23 cellular contexts compared by ENCODE assay signal in the genomic region with DNA sequence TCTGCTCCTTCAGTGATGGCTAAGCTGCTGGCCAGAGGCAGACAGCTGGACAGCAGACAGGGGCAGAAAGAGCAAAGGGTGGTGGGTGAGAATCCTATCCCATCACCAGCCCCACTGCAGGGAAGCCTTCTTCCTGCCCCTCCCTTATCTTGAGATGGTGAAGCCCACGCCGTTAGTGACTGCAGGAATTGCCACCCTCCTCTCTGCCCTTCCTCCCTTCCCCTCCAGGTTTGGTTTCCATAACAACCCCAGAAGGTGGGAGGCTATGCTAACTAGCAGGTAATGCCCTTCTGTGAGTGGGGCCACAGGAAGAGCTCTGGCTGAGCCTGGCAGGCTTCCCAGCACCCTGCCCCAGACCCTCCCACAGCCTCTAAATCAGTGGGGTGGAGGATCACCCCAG. TPM values are rescaled to one million over a fixed set of nuclear protein-coding genes. Genes with fewer than 3 reads are reported as not detected.
"Had no signal": no experiment of that assay in that cellular context is flagged by ENCODE, and none has a peak within 500 bp of the region (broad histone marks: within the 10 kb centered on the region; RNA-seq: fewer than 3 reads in every experiment).

No MANE protein-coding gene starts in this region.

- ATAC-seq: activated CD8-positive, alpha-beta memory T cell treated with anti-CD3 and anti-CD28 coated beads, Interleukin-2, amount 10 ng/mL, durations not matched to agents 7 days and 5 days; activated CD8-positive, alpha-beta T cell treated with anti-CD3 and anti-CD28 coated beads, Interleukin-2, amount 10 ng/mL, durations not matched to agents 7 days and 5 days; activated naive CD8-positive, alpha-beta T cell treated with anti-CD3 and anti-CD28 coated beads, Interleukin-2, amount 50 U/mL, for 24 hours; left colon; lower lobe of right lung had no signal

- H3K4me1 Mint-ChIP-seq: activated B cell treated with CpG ODN at 0.5 μM for 24 hours; activated CD8-positive, alpha-beta memory T cell treated with anti-CD3 and anti-CD28 coated beads, Interleukin-2, amount 10 ng/mL, durations not matched to agents 7 days and 5 days; activated naive CD4-positive, alpha-beta T cell treated with anti-CD3 and anti-CD28 coated beads, Interleukin-2, amount 50 U/mL, for 24 hours; activated naive CD8-positive, alpha-beta T cell treated with anti-CD3 and anti-CD28 coated beads, Interleukin-2, amount 50 U/mL, for 24 hours; stimulated activated memory B cell treated with anti-CD40 and anti-IgM and Interleukin-4, amounts not matched to agents 10 μg/mL and 1 μg/mL and 100 μg/mL, for 72 hours had no signal

- H3K9me3 Mint-ChIP-seq: activated B cell treated with CpG ODN at 0.5 μM for 24 hours; activated naive CD4-positive, alpha-beta T cell treated with anti-CD3 and anti-CD28 coated beads, Interleukin-2, amount 50 U/mL, for 24 hours; activated naive CD8-positive, alpha-beta T cell treated with anti-CD3 and anti-CD28 coated beads, Interleukin-2, amount 50 U/mL, for 24 hours; activated T-helper 2 cell treated with anti-CD3 and anti-CD28 coated beads, Interferon-gamma antibody, Interleukin-2, Interleukin-4, amounts not matched to agents 10 μg/mL and 5 μg/mL and 100 μg/mL, durations not matched to agents 14 hours and 24 hours and 36 hours; natural killer cell treated with Interleukin-12 subunit alpha and Interleukin-12 subunit beta and Interleukin-15 and Interleukin-18, amount 100 ng/mL, for 72 hours; stimulated activated memory B cell treated with anti-CD40 and anti-IgM and Interleukin-4, amounts not matched to agents 10 μg/mL and 1 μg/mL and 100 μg/mL, for 72 hours had no signal

- DNase-seq: activated B cell treated with CpG ODN at 0.5 μM for 24 hours; activated CD8-positive, alpha-beta memory T cell treated with anti-CD3 and anti-CD28 coated beads, Interleukin-2, amount 10 ng/mL, durations not matched to agents 7 days and 5 days; activated CD8-positive, alpha-beta T cell treated with anti-CD3 and anti-CD28 coated beads, Interleukin-2, amount 10 ng/mL, durations not matched to agents 7 days and 5 days; activated naive CD8-positive, alpha-beta T cell treated with anti-CD3 and anti-CD28 coated beads, Interleukin-2, amount 50 U/mL, for 24 hours; activated T-cell treated with anti-CD3 and anti-CD28 coated beads, Interleukin-2, amount 50 U/mL, for 48 hours; colonic mucosa; effector CD8-positive, alpha-beta T cell; esophagus squamous epithelium; foreskin melanocyte; left colon; lower lobe of right lung; mesenchymal stem cell; small intestine; stimulated activated CD4-positive, alpha-beta T cell treated with anti-CD3 and anti-CD28 coated beads, Interleukin-1b, Interleukin-23, amount 100 ng/mL, for 48 hours; stimulated activated CD4-positive, alpha-beta T cell treated with anti-CD3 and anti-CD28 coated beads, Interleukin-4, amount 100 ng/mL, for 4 hours; stimulated activated CD8-positive, alpha-beta memory T cell treated with anti-CD3 and anti-CD28 coated beads, Interleukin-4, amount 100 ng/mL, for 48 hours; stomach; T-helper 2 cell had no signal

- H3K27me3 Mint-ChIP-seq: activated B cell treated with CpG ODN at 0.5 μM for 24 hours; activated naive CD4-positive, alpha-beta T cell treated with anti-CD3 and anti-CD28 coated beads, Interleukin-2, amount 50 U/mL, for 24 hours had no signal

- H3K4me3 Mint-ChIP-seq: activated B cell treated with CpG ODN at 0.5 μM for 24 hours; activated CD8-positive, alpha-beta memory T cell treated with anti-CD3 and anti-CD28 coated beads, Interleukin-2, amount 10 ng/mL, durations not matched to agents 7 days and 5 days; activated CD8-positive, alpha-beta T cell treated with anti-CD3 and anti-CD28 coated beads, Interleukin-2, amount 10 ng/mL, durations not matched to agents 7 days and 5 days; activated naive CD4-positive, alpha-beta T cell treated with anti-CD3 and anti-CD28 coated beads, Interleukin-2, amount 50 U/mL, for 24 hours; activated naive CD8-positive, alpha-beta T cell treated with anti-CD3 and anti-CD28 coated beads, Interleukin-2, amount 50 U/mL, for 24 hours; natural killer cell treated with Interleukin-12 subunit alpha and Interleukin-12 subunit beta and Interleukin-15 and Interleukin-18, amount 100 ng/mL, for 72 hours; stimulated activated memory B cell treated with anti-CD40 and anti-IgM and Interleukin-4, amounts not matched to agents 10 μg/mL and 1 μg/mL and 100 μg/mL, for 72 hours had no signal

- H3K36me3 Mint-ChIP-seq: activated CD8-positive, alpha-beta memory T cell treated with anti-CD3 and anti-CD28 coated beads, Interleukin-2, amount 10 ng/mL, durations not matched to agents 7 days and 5 days; activated naive CD4-positive, alpha-beta T cell treated with anti-CD3 and anti-CD28 coated beads, Interleukin-2, amount 50 U/mL, for 24 hours; natural killer cell treated with Interleukin-12 subunit alpha and Interleukin-12 subunit beta and Interleukin-15 and Interleukin-18, amount 100 ng/mL, for 72 hours; stimulated activated memory B cell treated with anti-CD40 and anti-IgM and Interleukin-4, amounts not matched to agents 10 μg/mL and 1 μg/mL and 100 μg/mL, for 72 hours had no signal

- H3K27ac Mint-ChIP-seq: activated B cell treated with CpG ODN at 0.5 μM for 24 hours; activated CD8-positive, alpha-beta memory T cell treated with anti-CD3 and anti-CD28 coated beads, Interleukin-2, amount 10 ng/mL, durations not matched to agents 7 days and 5 days; activated CD8-positive, alpha-beta T cell treated with anti-CD3 and anti-CD28 coated beads, Interleukin-2, amount 10 ng/mL, durations not matched to agents 7 days and 5 days; activated naive CD4-positive, alpha-beta T cell treated with anti-CD3 and anti-CD28 coated beads, Interleukin-2, amount 50 U/mL, for 24 hours; activated naive CD8-positive, alpha-beta T cell treated with anti-CD3 and anti-CD28 coated beads, Interleukin-2, amount 50 U/mL, for 24 hours; activated T-helper 2 cell treated with anti-CD3 and anti-CD28 coated beads, Interferon-gamma antibody, Interleukin-2, Interleukin-4, amounts not matched to agents 10 μg/mL and 5 μg/mL and 100 μg/mL, durations not matched to agents 14 hours and 24 hours and 36 hours; natural killer cell treated with Interleukin-12 subunit alpha and Interleukin-12 subunit beta and Interleukin-15 and Interleukin-18, amount 100 ng/mL, for 72 hours; stimulated activated memory B cell treated with anti-CD40 and anti-IgM and Interleukin-4, amounts not matched to agents 10 μg/mL and 1 μg/mL and 100 μg/mL, for 72 hours had no signal

RNA-seq across cellular contexts. Expression of gene SCN5A, which starts 32.8 kb away (rescaled TPM):
- total RNA-seq: activated B cell treated with CpG ODN at 0.5 μM for 24 hours; activated CD8-positive, alpha-beta memory T cell treated with anti-CD3 and anti-CD28 coated beads, Interleukin-2, amount 10 ng/mL, durations not matched to agents 7 days and 5 days; activated T-helper 2 cell treated with anti-CD3 and anti-CD28 coated beads, Interferon-gamma antibody, Interleukin-2, Interleukin-4, amounts not matched to agents 10 μg/mL and 5 μg/mL and 100 μg/mL, durations not matched to agents 14 hours and 24 hours and 36 hours; mononuclear cell had no signal
